In genomic region chr14:65003394-65003793, GRCh38 we compare ENCODE assay signal across 15 cellular contexts. TPM values are rescaled to one million over a fixed set of nuclear protein-coding genes. Genes with fewer than 3 reads are reported as not detected.
DNase-seq lines count a peak whose midpoint lies in the region; ATAC-seq, FAIRE-seq and TF ChIP-seq lines count a peak whose summit lies in the region.
"Had no signal": no experiment of that assay in that cellular context is flagged by ENCODE, and none has a peak within 500 bp of the region (broad histone marks: within the 10 kb centered on the region; RNA-seq: fewer than 3 reads in every experiment).

No MANE protein-coding gene starts in this region.

- H3K27ac ChIP-seq in pancreas = no peak overlapping the region
- H3K27ac ChIP-seq in GM23338 (ENCODE audit: low read depth) = no peak overlapping the region
- H3K27ac ChIP-seq: thoracic aorta had no signal

- intact Hi-C loops in pancreas (cut with DNase I) = no loop called here
- intact Hi-C loops in left colon (cut with DNase I, micrococcal nuclease) = no loop called here

- H2AFZ ChIP-seq in GM23338 = no peak overlapping the region

- WGBS in pancreas, 2 donors = 92 to 93% methylated on average over 2 of the region's 2 CpGs

- no peak overlapping the region for H3K4me2 ChIP-seq in GM23338

- H3K27me3 Mint-ChIP-seq in GM23338 (ENCODE audit: insufficient read depth, low read depth, poor library complexity) = peaks cover 3% of the 10 kb centered on the region

- no peaks in the 10 kb centered on the region; the same call in 1 of the 2 replicates for H3K9me2 ChIP-seq in GM23338 (ENCODE audit: insufficient read depth)

- no peak for TF ChIP-seq POLR2A in GM12891 (IDR thresholded peaks at IDR 0.05; ENCODE audit: low read depth, low read length)

- TF ChIP-seq CTCF in pancreas (IDR thresholded peaks at IDR 0.05) = no peak
- no peak for TF ChIP-seq CTCF in GM23338 (conservative IDR thresholded peaks at IDR 0.05; ENCODE audit: low read depth in 2 of 2)

- no peaks in the 10 kb centered on the region for H3K36me3 Mint-ChIP-seq in GM23338 (ENCODE audit: low read depth)

- DNase-seq in GM12891 (ENCODE audit: insufficient read length, low spot score) = no peak
- no peak for DNase-seq in GM19239 (ENCODE audit: insufficient read length, low spot score)
- DNase-seq in adipocyte (ENCODE audit: low read depth) = no peak
- no peak for DNase-seq in LoVo (ENCODE audit: low spot score)
- DNase-seq in pancreas = no peak
- DNase-seq in left colon = no peak
- no peak for DNase-seq in GM23338 (ENCODE audit: low spot score)
- DNase-seq: activated CD4-positive, alpha-beta T cell treated with anti-CD3 and anti-CD28 coated beads for 48 hours; GDM1; NCI-H526 treated with DMSO at 0.1 percent for 48 hours had no signal

- H3K36me3 ChIP-seq in adipocyte (ENCODE audit: control insufficient read depth, insufficient read depth, low read length, severe bottlenecking) (no peaks in the 10 kb centered on the region), pancreas (no peaks in the 10 kb centered on the region), GM23338 (ENCODE audit: insufficient read depth) (no peaks in the 10 kb centered on the region)
- H3K36me3 ChIP-seq: thoracic aorta had no signal

- no peak overlapping the region for H3K4me3 Mint-ChIP-seq in GM23338

- peaks cover 18% of the 10 kb centered on the region for H3K4me1 Mint-ChIP-seq in GM23338

- H4K20me1 ChIP-seq in GM23338 (replicated peaks; ENCODE audit: insufficient read depth) = no peaks in the 10 kb centered on the region
- H4K20me1 ChIP-seq: BLaER1 treated with 17β-estradiol and CSF1 and Interleukin-3, amounts not matched to agents 10 nM and 100 nM had no signal

- 0 out of 2 replicates have a peak, but pooled peaks cover 5% of the 10 kb centered on the region for H3K79me2 ChIP-seq in GM23338 (replicated peaks; ENCODE audit: insufficient read depth)

- H3K4me3 ChIP-seq in adipocyte (ENCODE audit: low read length) = no peak overlapping the region
- H3K4me3 ChIP-seq in pancreas = no peak overlapping the region
- H3K4me3 ChIP-seq in GM23338 = no peak overlapping the region
- H3K4me3 ChIP-seq: BLaER1 treated with 17β-estradiol and CSF1 and Interleukin-3, amounts not matched to agents 10 nM and 100 nM; thoracic aorta had no signal

- H3K9me3 ChIP-seq in adipocyte (ENCODE audit: control insufficient read depth, low read length) (no peaks in the 10 kb centered on the region), pancreas (no peaks in the 10 kb centered on the region)
- H3K9me3 ChIP-seq: BLaER1 treated with 17β-estradiol and CSF1 and Interleukin-3, amounts not matched to agents 10 nM and 100 nM; thoracic aorta had no signal

- H3K9me3 Mint-ChIP-seq in GM23338 = no peaks in the 10 kb centered on the region

- no peaks in the 10 kb centered on the region for H3F3A ChIP-seq in GM23338 (replicated peaks; ENCODE audit: low read depth)

- peak overlapping the region; percentile 21 for H3K9ac ChIP-seq in adipocyte (ENCODE audit: low read length)
- H3K9ac ChIP-seq: BLaER1 treated with 17β-estradiol and CSF1 and Interleukin-3, amounts not matched to agents 10 nM and 100 nM had no signal

- H3K4me1 ChIP-seq in adipocyte (ENCODE audit: control insufficient read depth, insufficient read depth, low read length) = peaks cover 33% of the 10 kb centered on the region
- H3K4me1 ChIP-seq in pancreas = no peaks in the 10 kb centered on the region
- peaks cover 8% of the 10 kb centered on the region for H3K4me1 ChIP-seq in GM23338 (ENCODE audit: insufficient read depth)

- H3K27me3 ChIP-seq in adipocyte (replicated peaks; ENCODE audit: control insufficient read depth, insufficient read depth, low read length) (no peaks in the 10 kb centered on the region), pancreas (no peaks in the 10 kb centered on the region), GM23338 (ENCODE audit: insufficient read depth) (no peaks in the 10 kb centered on the region)
- H3K27me3 ChIP-seq: BLaER1 treated with 17β-estradiol and CSF1 and Interleukin-3, amounts not matched to agents 10 nM and 100 nM had no signal

- H3K27ac Mint-ChIP-seq in GM23338 = no peak overlapping the region

- FAIRE-seq in GM12891 (lab: Jason Lieb, UNC) (peak; percentile 40), GM19239 (lab: Jason Lieb, UNC) (peak; percentile 71), pancreas (lab: Jason Lieb, UNC) (no peak)
- FAIRE-seq: endometrium had no signal

- ATAC-seq in HG02973 (IDR thresholded peaks at IDR 0.05; ENCODE audit: unreplicated experiment) (peak; percentile 52), pancreas (no peak), left colon (no peak), GM23338 (no peak)
- ATAC-seq: SK-N-SH treated with all-trans-retinoic acid at 6 μM for 48 hours had no signal

TF ChIP-seq in GM12891, 5 proteins besides CTCF, POLR2A, EP300 and RAD21:
- TF ChIP-seq PAX5 (IDR thresholded peaks at IDR 0.05; ENCODE audit: insufficient read depth, low read length, severe bottlenecking) = no peak
- no peak for TF ChIP-seq TAF1 (IDR thresholded peaks at IDR 0.05; ENCODE audit: low read depth, low read length)
- TF ChIP-seq SPI1 (IDR thresholded peaks at IDR 0.05; ENCODE audit: low read depth, low read length) = no peak
- TF ChIP-seq POU2F2 (IDR thresholded peaks at IDR 0.05; ENCODE audit: low read depth, low read length) = no peak
TF ChIP-seq in GM12891: peak in this region for 0.

TF ChIP-seq in GM23338, 12 proteins besides CTCF, POLR2A, EP300 and RAD21 (continues in another document):
- TF ChIP-seq POLR2AphosphoS5 (IDR thresholded peaks at IDR 0.05; ENCODE audit: low read depth) (no peak), ZNF462 (CRISPR knock-in tag; IDR thresholded peaks at IDR 0.05) (no peak), CREB1 (CRISPR knock-in tag; IDR thresholded peaks at IDR 0.05; ENCODE audit: low read depth) (no peak), ZNF114 (CRISPR knock-in tag; IDR thresholded peaks at IDR 0.05) (no peak)

RNA-seq across cellular contexts. Expression of gene FNTB, which starts 16.7 kb away (rescaled TPM):
- 11.1 TPM for polyA plus RNA-seq in GM12891 (2012; ENCODE audit: low read depth, missing spikeins)
- total RNA-seq in pancreas = 1 to 10 TPM; 4.9 to 9.5 (median 6.7) TPM
- polyA plus RNA-seq in pancreas = 1 to 10 TPM; 4.6 to 7.7 TPM
- total RNA-seq in left colon = 10 to 100 TPM; 11.0 to 14.2 TPM
- total RNA-seq in GM23338 (2014; rRNA removed; shearing (Covaris generic)) = 10.7 and 12.5 TPM in 2 replicates
- 7.8 and 8.6 TPM in 2 replicates for polyA plus RNA-seq in GM23338 (2016; fragmentation: Nextera tagmentation; extraction: Ambion mirVana)

RNA-seq across cellular contexts. Expression of gene RAB15, which starts 31.3 kb away (rescaled TPM):
- polyA plus RNA-seq in GM12891 (2012; ENCODE audit: low read depth, missing spikeins) = 6.7 TPM
- total RNA-seq in pancreas (10 to 100 TPM in 2 of 6 donors, 1 to 10 TPM in 4; 4.6 to 18.8 (median 6.4) TPM), left colon (10 to 100 TPM; 25.9 to 40.3 TPM)
- polyA plus RNA-seq in pancreas (10 to 100 TPM in 1 of 2 donors, 1 to 10 TPM in 1; 7.5 to 12.2 TPM), GM23338 (2016; fragmentation: Nextera tagmentation; extraction: Ambion mirVana) (17.4 and 20.0 TPM in 2 replicates)
- total RNA-seq in GM23338 (2014; rRNA removed; shearing (Covaris generic)) = 43.3 and 47.3 TPM in 2 replicates
